8 cellular contexts compared by ENCODE assay signal in genomic region chr20:16518068-16518783, GRCh38. TPM values are rescaled to one million over a fixed set of nuclear protein-coding genes. Genes with fewer than 3 reads are reported as not detected.
DNase-seq lines count a peak whose midpoint lies in the region; TF ChIP-seq lines count a peak whose summit lies in the region.

No MANE protein-coding gene starts in this region.

- POLR2A ChIA-PET in MCF 10A (lab: Yijun Ruan, JAX) = interaction anchor here (0.7 to 2.3 kb wide), 6 partner anchors 9 to 112 kb away, joined by 3 to 7 read pairs (median 3); no protein-coding TSS in a partner anchor

- H3K9me3 Mint-ChIP-seq in HFFc6 (peaks cover 36% of the 10 kb centered on the region), MCF 10A (ENCODE audit: unreplicated experiment) (no peaks in the 10 kb centered on the region)

- TF ChIP-seq CTCF in HFFc6 (IDR thresholded peaks at IDR 0.05) = peak; percentile 59
- TF ChIP-seq CTCF in MCF 10A (IDR thresholded peaks at IDR 0.05; ENCODE audit: unreplicated experiment) = peak; percentile 66
- TF ChIP-seq CTCF in uterus (IDR thresholded peaks at IDR 0.05) = peak in 3 of 4 experiments; percentile 17 to 39 (median 23)

- no peaks in the 10 kb centered on the region for H3K27me3 ChIP-seq in uterus

- TF ChIP-seq POLR2A in uterus (IDR thresholded peaks at IDR 0.05) = no peak

- H3K27me3 Mint-ChIP-seq in HFFc6 (ENCODE audit: insufficient read depth) (no peaks in the 10 kb centered on the region), MCF 10A (ENCODE audit: insufficient read depth, unreplicated experiment) (no peaks in the 10 kb centered on the region)

- no peaks in the 10 kb centered on the region for H3K4me1 ChIP-seq in uterus

- no peak overlapping the region for H3K4me3 ChIP-seq in uterus

- intact Hi-C loops in MCF 10A (cut with micrococcal nuclease) (loop anchor here (1.0 kb wide), 2 partner anchors 55 to 243 kb away; partner anchors contain the start of gene KIF16B), uterus (cut with DNase I; ENCODE audit: low total_unique reads) (no loop called here)

- H3K4me3 Mint-ChIP-seq in HFFc6 (no peak overlapping the region), MCF 10A (ENCODE audit: unreplicated experiment) (no peak overlapping the region)

- H3K27ac Mint-ChIP-seq in HFFc6 (no peak overlapping the region), MCF 10A (ENCODE audit: low read depth, unreplicated experiment) (no peak overlapping the region)

- peak; percentile 59 for DNase-seq in DMS153 treated with DMSO at 0.1 percent for 48 hours (lab: John Stamatoyannopoulos, UW; ENCODE audit: unreplicated experiment)
- DNase-seq in DMS153 (lab: John Stamatoyannopoulos, UW) = no peak
- no peak for DNase-seq in HFFc6
- peak; percentile 54 for DNase-seq in NCI-H748 (lab: John Stamatoyannopoulos, UW; ENCODE audit: unreplicated experiment)
- peak; percentile 65 for DNase-seq in MCF 10A (ENCODE audit: unreplicated experiment)
- DNase-seq in kidney tubule cell (ENCODE audit: low spot score) = peak; percentile 61
- no peak for DNase-seq in uterus
- DNase-seq in activated gamma-delta T cell treated with Interleukin-2 at 50 U/mL for 16 hours = no peak

- H3K36me3 ChIP-seq in uterus = no peaks in the 10 kb centered on the region

- no peaks in the 10 kb centered on the region for H3K9me3 ChIP-seq in uterus

- no TSS peak for BruUV-seq in MCF 10A (replicated peaks; lab: Mats Ljungman, UMichigan)

- H3K27ac ChIP-seq in uterus = no peak overlapping the region

- H3K36me3 Mint-ChIP-seq in HFFc6 (ENCODE audit: low read depth) (no peaks in the 10 kb centered on the region; the same call in 1 of the 2 replicates), MCF 10A (ENCODE audit: insufficient read depth, unreplicated experiment) (peaks cover 18% of the 10 kb centered on the region)

- CTCF ChIA-PET in MCF 10A (lab: Yijun Ruan, JAX) = interaction anchor here (0.6 to 7.7 kb wide), 28 partner anchors 8 to 1810 kb away, joined by 3 to 71 read pairs (median 4); partner anchors contain the start of gene KIF16B

- H3K4me1 Mint-ChIP-seq in HFFc6 (ENCODE audit: low read depth) (no peaks in the 10 kb centered on the region), MCF 10A (ENCODE audit: insufficient read depth, unreplicated experiment) (no peaks in the 10 kb centered on the region)

RNA-seq across cellular contexts. Expression of gene KIF16B, which starts 55.0 kb away (rescaled TPM):
- 1 to 10 TPM in 4 of 6 experiments, under 1 TPM in 2; 0.31 to 3.4 (median 3.2) TPM for total RNA-seq in HFFc6 (2021; fragmentation: NEBNext Ultra II Directional; extraction: Animal tissue kit (Norgen Biotek cat#: 25700))
- total RNA-seq in MCF 10A (2022) = 14.8 and 15.8 TPM in 2 replicates
- total RNA-seq in uterus = 10 to 100 TPM in 3 of 4 donors, 1 to 10 TPM in 1; 8.7 to 20.6 (median 16.6) TPM

Comparison
In these comparisons a context has a peak if more than half of its experiments do, and no peak if none do; other contexts are left out.
1. DNase-seq: peak in DMS153 treated with DMSO at 0.1 percent for 48 hours (single experiment), NCI-H748 (single experiment), MCF 10A (single experiment) and kidney tubule cell (single experiment); none in DMS153 (single experiment), HFFc6 (single experiment), uterus (0 of 2) and activated gamma-delta T cell treated with Interleukin-2 at 50 U/mL for 16 hours (single experiment).
2. Peak in every context shown above with its lines, with median percentiles within 50 percentile points of each other: CTCF ChIP-seq.